Comparison of ENCODE assay signal across 1 cellular context in the genomic region with DNA sequence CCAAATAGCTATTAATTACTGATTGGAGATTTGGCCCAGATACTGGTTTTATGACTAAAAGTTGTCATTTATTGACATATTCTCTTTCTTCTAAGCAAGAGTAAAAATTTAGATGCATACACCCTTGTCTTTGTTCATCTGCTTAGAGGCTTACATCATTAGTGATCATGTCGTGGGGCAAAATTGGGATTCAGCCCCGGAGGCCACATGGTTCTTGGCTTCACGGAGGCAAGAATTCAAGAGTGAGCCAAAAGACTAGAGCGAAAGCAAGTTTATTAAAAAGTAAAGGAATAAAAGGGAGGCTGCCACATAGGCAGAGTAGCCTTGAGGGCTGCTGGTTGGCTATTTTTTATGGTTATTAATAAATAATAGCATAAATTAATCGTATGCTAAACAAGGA.
TF ChIP-seq lines count a peak whose summit lies in the region.

No MANE protein-coding gene starts in this region.

TF ChIP-seq in IMR-90, 13 proteins besides CTCF, POLR2A, EP300 and RAD21:
- TF ChIP-seq BHLHE40 (IDR thresholded peaks at IDR 0.05; ENCODE audit: low read depth, low read length) (no peak), MAZ (IDR thresholded peaks at IDR 0.05; ENCODE audit: borderline replicate concordance, low read depth, low read length) (no peak), NFE2L2 (IDR thresholded peaks at IDR 0.05; ENCODE audit: low read depth, low read length) (no peak), MAFK (IDR thresholded peaks at IDR 0.05; ENCODE audit: low read depth, low read length) (no peak), CHD1 (IDR thresholded peaks at IDR 0.05; ENCODE audit: low read depth, low read length) (no peak), RCOR1 (IDR thresholded peaks at IDR 0.05; ENCODE audit: insufficient replicate concordance, low read length) (no peak), SMC3 (IDR thresholded peaks at IDR 0.05; ENCODE audit: low read depth, low read length) (no peak), MXI1 (IDR thresholded peaks at IDR 0.05; ENCODE audit: borderline replicate concordance, low read depth, low read length) (no peak), CEBPB (IDR thresholded peaks at IDR 0.05; ENCODE audit: low read depth, low read length) (no peak), FOS (IDR thresholded peaks at IDR 0.05; ENCODE audit: low read depth, low read length) (no peak), RFX5 (IDR thresholded peaks at IDR 0.05; ENCODE audit: low read depth, low read length) (no peak), ELK1 (IDR thresholded peaks at IDR 0.05; ENCODE audit: borderline replicate concordance, low read depth, low read length) (no peak)
- TF ChIP-seq, protein P1, sequence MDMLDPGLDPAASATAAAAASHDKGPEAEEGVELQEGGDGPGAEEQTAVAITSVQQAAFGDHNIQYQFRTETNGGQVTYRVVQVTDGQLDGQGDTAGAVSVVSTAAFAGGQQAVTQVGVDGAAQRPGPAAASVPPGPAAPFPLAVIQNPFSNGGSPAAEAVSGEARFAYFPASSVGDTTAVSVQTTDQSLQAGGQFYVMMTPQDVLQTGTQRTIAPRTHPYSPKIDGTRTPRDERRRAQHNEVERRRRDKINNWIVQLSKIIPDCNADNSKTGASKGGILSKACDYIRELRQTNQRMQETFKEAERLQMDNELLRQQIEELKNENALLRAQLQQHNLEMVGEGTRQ (IDR thresholded peaks at IDR 0.05; ENCODE audit: low read depth, low read length) = no peak
